Comparison of ENCODE assay signal across 6 cellular contexts in the genomic region with DNA sequence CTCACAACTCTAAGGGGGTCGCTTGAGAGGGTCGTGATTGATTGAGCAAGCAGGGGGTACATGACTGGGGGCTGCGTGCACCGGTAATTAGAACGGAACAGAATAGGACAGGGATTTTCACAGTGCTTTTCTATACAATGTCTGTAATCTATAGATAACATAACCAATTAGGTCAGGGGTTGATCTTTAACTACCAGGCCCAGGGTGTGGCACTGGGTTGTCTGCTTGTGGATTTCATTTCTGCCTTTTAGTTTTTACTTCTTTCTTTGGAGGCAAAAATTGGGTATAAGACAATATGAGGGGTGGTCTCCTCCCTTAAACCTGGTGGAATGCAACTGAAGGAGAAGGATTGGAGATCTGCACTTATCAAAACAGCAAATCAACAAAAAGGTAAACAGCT. TPM values are rescaled to one million over a fixed set of nuclear protein-coding genes. Genes with fewer than 3 reads are reported as not detected.
"Had no signal": no experiment of that assay in that cellular context is flagged by ENCODE, and none has a peak within 500 bp of the region (broad histone marks: within the 10 kb centered on the region; RNA-seq: fewer than 3 reads in every experiment).

No MANE protein-coding gene starts in this region.

RNA-seq across cellular contexts. Expression of a gene that starts 30.6 kb away (rescaled TPM):
- total RNA-seq: HepG2, HT-29, HT1080, IMR-90, K562 had no signal
- polyA plus RNA-seq: HepG2, IgD-negative memory B cell, IMR-90 had no signal
